1 cellular context compared by ENCODE assay signal in genomic region chr22:45548991-45549736, GRCh38.
TF ChIP-seq lines count a peak whose summit lies in the region.

No MANE protein-coding gene starts in this region.

TF ChIP-seq in A549, 52 proteins besides CTCF, POLR2A, EP300 and RAD21 (continued from another document):
- TF ChIP-seq HMGXB4 (CRISPR knock-in tag; IDR thresholded peaks at IDR 0.05; ENCODE audit: borderline replicate concordance) (no peak), FOSB (CRISPR knock-in tag; IDR thresholded peaks at IDR 0.05) (no peak), MAX (IDR thresholded peaks at IDR 0.05) (peak; percentile 87), HES2 (IDR thresholded peaks at IDR 0.05) (no peak), SMC3 (IDR thresholded peaks at IDR 0.05) (0 out of 3 replicates have a peak, but pooled peaks have one; percentile 4)
